Comparison of ENCODE assay signal across 7 cellular contexts in genomic region chr14:53152627-53152908, GRCh38. TPM values are rescaled to one million over a fixed set of nuclear protein-coding genes. Genes with fewer than 3 reads are reported as not detected.
DNase-seq lines count a peak whose midpoint lies in the region; ATAC-seq, FAIRE-seq and TF ChIP-seq lines count a peak whose summit lies in the region.

No MANE protein-coding gene starts in this region.

- peak overlapping the region; percentile 85 for H3K4me2 ChIP-seq in endothelial cell of umbilical vein (ENCODE audit: insufficient read depth, low read length)

- H3K4me3 ChIP-seq in Peyer's patch: peak overlapping the region; percentile 66 to 71 (median 69)
- peak overlapping the region; percentile 59 to 73 (median 61) for H3K4me3 ChIP-seq in endothelial cell of umbilical vein (replicated peaks in 1 of 3; ENCODE audit: insufficient read depth in 1 of 3, low read depth in 1 of 3, low read length in 3 of 3)

- H3K27ac ChIP-seq in Peyer's patch: peak overlapping the region; percentile 81 to 95 (median 88)
- peak overlapping the region; percentile 61 for H3K27ac ChIP-seq in endothelial cell of umbilical vein (ENCODE audit: insufficient read depth, low read depth, low read length)

- BruUV-seq in endothelial cell of umbilical vein (replicated peaks; lab: Mats Ljungman, UMichigan): no TSS peak

- H3K27me3 ChIP-seq in Peyer's patch (no peaks in the 10 kb centered on the region), endothelial cell of umbilical vein (ENCODE audit: control insufficient read depth in 2 of 2, insufficient read depth in 2 of 2, low read length in 2 of 2) (no peaks in the 10 kb centered on the region)

- peaks cover 30 to 57% (median 53%) of the 10 kb centered on the region in 4 donors for H3K4me1 Mint-ChIP-seq in naive thymus-derived CD8-positive, alpha-beta T cell

- POLR2A ChIA-PET in endothelial cell of umbilical vein (lab: Charles Lee): no interaction called here
- POLR2A ChIA-PET in naive thymus-derived CD8-positive, alpha-beta T cell (lab: Charles Lee): interaction anchor here (0.7 to 2.9 kb wide), 18 partner anchors 9 to 1290 kb away, joined by 3 to 56 read pairs (median 4); partner anchors contain the start of genes ERO1A, GNPNAT1, GPR137C and STYX

- no peaks in the 10 kb centered on the region for H3K36me3 ChIP-seq in Peyer's patch
- H3K36me3 ChIP-seq in endothelial cell of umbilical vein (ENCODE audit: control insufficient read depth in 2 of 2, extremely low read depth in 1 of 2, insufficient read depth in 2 of 2, low read length in 2 of 2): no peaks in the 10 kb centered on the region

- no peaks in the 10 kb centered on the region for H3K9me1 ChIP-seq in endothelial cell of umbilical vein (replicated peaks; ENCODE audit: control insufficient read depth, extremely low read depth, insufficient read depth, low read length)

- peaks cover 23% of the 10 kb centered on the region for H3K79me2 ChIP-seq in endothelial cell of umbilical vein (ENCODE audit: control insufficient read depth, insufficient read depth, low read length)

- peak overlapping the region; percentile 89 to 99 (median 98) for H3K27ac Mint-ChIP-seq in naive thymus-derived CD8-positive, alpha-beta T cell

- peak overlapping the region; percentile 89 for H2AFZ ChIP-seq in endothelial cell of umbilical vein (ENCODE audit: low read depth, low read length)

- peak overlapping the region; percentile 91 to 100 (median 98) for H3K4me3 Mint-ChIP-seq in naive thymus-derived CD8-positive, alpha-beta T cell

- H3K4me1 ChIP-seq in Peyer's patch (peaks cover 0 to 21% (median 4%) of the 10 kb centered on the region in 4 donors), endothelial cell of umbilical vein (ENCODE audit: control insufficient read depth, extremely low read depth, insufficient read depth, low read length) (peaks cover 8% of the 10 kb centered on the region)

- CTCF ChIA-PET in endothelial cell of umbilical vein (lab: Charles Lee): interaction anchor here (0.7 to 3.2 kb wide), 13 partner anchors 9 to 1195 kb away, joined by 3 to 17 read pairs (median 3); no protein-coding TSS in a partner anchor

- H3K27me3 Mint-ChIP-seq in naive thymus-derived CD8-positive, alpha-beta T cell: peaks cover 0 to 2% (median 0%) of the 10 kb centered on the region in 5 donors

- intact Hi-C loops in endothelial cell of umbilical vein (cut with micrococcal nuclease): loop anchor here (10.0 kb wide), 1 partner anchor 952 kb away; no protein-coding TSS in a partner anchor

- no peaks in the 10 kb centered on the region for H3K36me3 Mint-ChIP-seq in naive thymus-derived CD8-positive, alpha-beta T cell

- dilution Hi-C loops in endothelial cell of umbilical vein (cut with MboI; ENCODE audit: extremely low pct_ligation_motif_present, low sequenced_read_pairs): no loop called here

- ATAC-seq in GM18867 (IDR thresholded peaks at IDR 0.05; ENCODE audit: unreplicated experiment) (peak; percentile 9), HG02610 (IDR thresholded peaks at IDR 0.05; ENCODE audit: unreplicated experiment) (peak; percentile 17)
- ATAC-seq in naive thymus-derived CD8-positive, alpha-beta T cell: peak; percentile 45 to 47

- FAIRE-seq in endothelial cell of umbilical vein (lab: Jason Lieb, UNC): no peak

- no peaks in the 10 kb centered on the region for H4K20me1 ChIP-seq in endothelial cell of umbilical vein (replicated peaks; ENCODE audit: control insufficient read depth, extremely low read depth, insufficient read depth, low read length)

- H3K9ac ChIP-seq in endothelial cell of umbilical vein (replicated peaks; ENCODE audit: extremely low read depth, insufficient read depth, low read length): peak overlapping the region; percentile 78

- DNase-seq in Peyer's patch (no peak), endothelial cell of umbilical vein (ENCODE audit: low read depth, low spot score) (peak; percentile 63), ecto neural progenitor cell (ENCODE audit: low spot score) (no peak), NCI-H146 (lab: John Stamatoyannopoulos, UW) (no peak)
- DNase-seq in naive thymus-derived CD8-positive, alpha-beta T cell: peak in 3 of 10 donors; percentile 69 to 73 (median 69)

- no peaks in the 10 kb centered on the region for H3K9me3 Mint-ChIP-seq in naive thymus-derived CD8-positive, alpha-beta T cell

- no peak for TF ChIP-seq POLR2A in Peyer's patch (IDR thresholded peaks at IDR 0.05)
- TF ChIP-seq POLR2A in endothelial cell of umbilical vein (IDR thresholded peaks at IDR 0.05; ENCODE audit: low read depth, low read length): no peak

- TF ChIP-seq CTCF in Peyer's patch (IDR thresholded peaks at IDR 0.05) (no peak), endothelial cell of umbilical vein (IDR thresholded peaks at IDR 0.05; ENCODE audit: extremely low read depth in 1 of 2, insufficient read depth in 1 of 2, low read depth in 1 of 2, low read length in 2 of 2) (no peak)

- H3K9me3 ChIP-seq in Peyer's patch (no peaks in the 10 kb centered on the region), endothelial cell of umbilical vein (replicated peaks; ENCODE audit: control insufficient read depth, insufficient read depth, low read length) (no peaks in the 10 kb centered on the region)

TF ChIP-seq in endothelial cell of umbilical vein, 7 proteins besides CTCF, POLR2A, EP300 and RAD21:
- TF ChIP-seq MAX (IDR thresholded peaks at IDR 0.05; ENCODE audit: insufficient read depth, insufficient read length) (no peak), JUN (IDR thresholded peaks at IDR 0.05; ENCODE audit: borderline replicate concordance, insufficient read depth, insufficient read length, low read depth) (no peak), EZH2 (IDR thresholded peaks at IDR 0.05; ENCODE audit: borderline replicate concordance, low read depth, low read length, severe bottlenecking) (no peak), GATA2 (IDR thresholded peaks at IDR 0.05; ENCODE audit: insufficient read depth, insufficient read length, low read depth, low read length) (no peak), MYC (IDR thresholded peaks at IDR 0.05; ENCODE audit: low read depth, low read length) (no peak), POLR2AphosphoS5 (IDR thresholded peaks at IDR 0.05; ENCODE audit: insufficient read depth, low read depth, low read length) (no peak), FOS (IDR thresholded peaks at IDR 0.05; ENCODE audit: borderline replicate concordance, insufficient read depth, low read length) (no peak)
TF ChIP-seq in endothelial cell of umbilical vein: peak in this region for 0.

RNA-seq across cellular contexts. Expression of gene DDHD1, which starts 0.6 kb away (rescaled TPM):
- total RNA-seq in Peyer's patch (10 to 100 TPM in 3 of 4 donors, 1 to 10 TPM in 1; 5.3 to 42.1 (median 12.6) TPM), endothelial cell of umbilical vein (12.4 and 13.9 TPM in 2 replicates)
- polyA plus RNA-seq in endothelial cell of umbilical vein: 2.0 and 2.7 TPM in 2 replicates
- 2.1 and 2.3 TPM in 2 replicates for polyA plus RNA-seq in endothelial cell of umbilical vein (2011; cell fraction: cytosol; rRNA removed)
- 11.2 and 14.3 TPM in 2 replicates for polyA plus RNA-seq in endothelial cell of umbilical vein (2011; cell fraction: nucleus; rRNA removed)
- polyA plus RNA-seq in endothelial cell of umbilical vein (2012): 4.2 and 4.4 TPM in 2 replicates
- 8.2 and 8.4 TPM in 2 replicates for polyA minus RNA-seq in endothelial cell of umbilical vein
- polyA minus RNA-seq in endothelial cell of umbilical vein (2011; cell fraction: cytosol; rRNA and poly(A)+ RNA removed): 8.7 TPM
- 43.7 and 59.9 TPM in 2 replicates for polyA minus RNA-seq in endothelial cell of umbilical vein (2011; cell fraction: nucleus; rRNA and poly(A)+ RNA removed)
- total RNA-seq in naive thymus-derived CD8-positive, alpha-beta T cell: 10 to 100 TPM; 50.9 to 53.1 TPM
- 1 to 10 TPM; 4.3 to 6.4 (median 5.7) TPM for polyA plus RNA-seq in naive thymus-derived CD8-positive, alpha-beta T cell
